Comparison of ENCODE assay signal across 2 cellular contexts in genomic region chr1:94013331-94013925, GRCh38.
TF ChIP-seq lines count a peak whose summit lies in the region.

No MANE protein-coding gene starts in this region.

TF ChIP-seq in HepG2, 621 proteins besides CTCF, POLR2A, EP300 and RAD21:
- no peak for TF ChIP-seq ZNF329 (CRISPR knock-in tag; IDR thresholded peaks at IDR 0.05; ENCODE audit: low read depth)
- TF ChIP-seq HINFP (CRISPR knock-in tag; IDR thresholded peaks at IDR 0.05; ENCODE audit: low read depth): no peak
- TF ChIP-seq RCOR2 (CRISPR knock-in tag; IDR thresholded peaks at IDR 0.05): no peak
- no peak for TF ChIP-seq HDAC1 (CRISPR knock-in tag; IDR thresholded peaks at IDR 0.05)
- no peak for TF ChIP-seq ZBTB7B (CRISPR knock-in tag; IDR thresholded peaks at IDR 0.05)
- TF ChIP-seq, protein P1, sequence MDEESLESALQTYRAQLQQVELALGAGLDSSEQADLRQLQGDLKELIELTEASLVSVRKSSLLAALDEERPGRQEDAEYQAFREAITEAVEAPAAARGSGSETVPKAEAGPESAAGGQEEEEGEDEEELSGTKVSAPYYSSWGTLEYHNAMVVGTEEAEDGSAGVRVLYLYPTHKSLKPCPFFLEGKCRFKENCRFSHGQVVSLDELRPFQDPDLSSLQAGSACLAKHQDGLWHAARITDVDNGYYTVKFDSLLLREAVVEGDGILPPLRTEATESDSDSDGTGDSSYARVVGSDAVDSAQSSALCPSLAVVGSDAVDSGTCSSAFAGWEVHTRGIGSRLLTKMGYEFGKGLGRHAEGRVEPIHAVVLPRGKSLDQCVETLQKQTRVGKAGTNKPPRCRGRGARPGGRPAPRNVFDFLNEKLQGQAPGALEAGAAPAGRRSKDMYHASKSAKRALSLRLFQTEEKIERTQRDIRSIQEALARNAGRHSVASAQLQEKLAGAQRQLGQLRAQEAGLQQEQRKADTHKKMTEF (CRISPR knock-in tag; IDR thresholded peaks at IDR 0.05): no peak
- TF ChIP-seq RBFOX2 (IDR thresholded peaks at IDR 0.05; ENCODE audit: low read depth, low read length): no peak
- 0 out of 2 replicates have a peak, but pooled peaks have one; percentile 27 for TF ChIP-seq ZBTB33 (CRISPR knock-in tag; IDR thresholded peaks at IDR 0.05)

TF ChIP-seq in H1, 55 proteins besides CTCF, POLR2A, EP300 and RAD21 (continued from another document):
- TF ChIP-seq CREB1 (IDR thresholded peaks at IDR 0.05) (no peak), E2F6 (IDR thresholded peaks at IDR 0.05) (peak; percentile 47; the same call in 1 of the 2 replicates), HDAC2 (IDR thresholded peaks at IDR 0.05; ENCODE audit: borderline replicate concordance in 1 of 2, low read depth in 2 of 2, low read length in 2 of 2) (no peak), KDM5A (IDR thresholded peaks at IDR 0.05; ENCODE audit: low read length) (no peak), CBX5 (IDR thresholded peaks at IDR 0.05; ENCODE audit: low read depth, low read length) (no peak)
- TF ChIP-seq, protein P2, sequence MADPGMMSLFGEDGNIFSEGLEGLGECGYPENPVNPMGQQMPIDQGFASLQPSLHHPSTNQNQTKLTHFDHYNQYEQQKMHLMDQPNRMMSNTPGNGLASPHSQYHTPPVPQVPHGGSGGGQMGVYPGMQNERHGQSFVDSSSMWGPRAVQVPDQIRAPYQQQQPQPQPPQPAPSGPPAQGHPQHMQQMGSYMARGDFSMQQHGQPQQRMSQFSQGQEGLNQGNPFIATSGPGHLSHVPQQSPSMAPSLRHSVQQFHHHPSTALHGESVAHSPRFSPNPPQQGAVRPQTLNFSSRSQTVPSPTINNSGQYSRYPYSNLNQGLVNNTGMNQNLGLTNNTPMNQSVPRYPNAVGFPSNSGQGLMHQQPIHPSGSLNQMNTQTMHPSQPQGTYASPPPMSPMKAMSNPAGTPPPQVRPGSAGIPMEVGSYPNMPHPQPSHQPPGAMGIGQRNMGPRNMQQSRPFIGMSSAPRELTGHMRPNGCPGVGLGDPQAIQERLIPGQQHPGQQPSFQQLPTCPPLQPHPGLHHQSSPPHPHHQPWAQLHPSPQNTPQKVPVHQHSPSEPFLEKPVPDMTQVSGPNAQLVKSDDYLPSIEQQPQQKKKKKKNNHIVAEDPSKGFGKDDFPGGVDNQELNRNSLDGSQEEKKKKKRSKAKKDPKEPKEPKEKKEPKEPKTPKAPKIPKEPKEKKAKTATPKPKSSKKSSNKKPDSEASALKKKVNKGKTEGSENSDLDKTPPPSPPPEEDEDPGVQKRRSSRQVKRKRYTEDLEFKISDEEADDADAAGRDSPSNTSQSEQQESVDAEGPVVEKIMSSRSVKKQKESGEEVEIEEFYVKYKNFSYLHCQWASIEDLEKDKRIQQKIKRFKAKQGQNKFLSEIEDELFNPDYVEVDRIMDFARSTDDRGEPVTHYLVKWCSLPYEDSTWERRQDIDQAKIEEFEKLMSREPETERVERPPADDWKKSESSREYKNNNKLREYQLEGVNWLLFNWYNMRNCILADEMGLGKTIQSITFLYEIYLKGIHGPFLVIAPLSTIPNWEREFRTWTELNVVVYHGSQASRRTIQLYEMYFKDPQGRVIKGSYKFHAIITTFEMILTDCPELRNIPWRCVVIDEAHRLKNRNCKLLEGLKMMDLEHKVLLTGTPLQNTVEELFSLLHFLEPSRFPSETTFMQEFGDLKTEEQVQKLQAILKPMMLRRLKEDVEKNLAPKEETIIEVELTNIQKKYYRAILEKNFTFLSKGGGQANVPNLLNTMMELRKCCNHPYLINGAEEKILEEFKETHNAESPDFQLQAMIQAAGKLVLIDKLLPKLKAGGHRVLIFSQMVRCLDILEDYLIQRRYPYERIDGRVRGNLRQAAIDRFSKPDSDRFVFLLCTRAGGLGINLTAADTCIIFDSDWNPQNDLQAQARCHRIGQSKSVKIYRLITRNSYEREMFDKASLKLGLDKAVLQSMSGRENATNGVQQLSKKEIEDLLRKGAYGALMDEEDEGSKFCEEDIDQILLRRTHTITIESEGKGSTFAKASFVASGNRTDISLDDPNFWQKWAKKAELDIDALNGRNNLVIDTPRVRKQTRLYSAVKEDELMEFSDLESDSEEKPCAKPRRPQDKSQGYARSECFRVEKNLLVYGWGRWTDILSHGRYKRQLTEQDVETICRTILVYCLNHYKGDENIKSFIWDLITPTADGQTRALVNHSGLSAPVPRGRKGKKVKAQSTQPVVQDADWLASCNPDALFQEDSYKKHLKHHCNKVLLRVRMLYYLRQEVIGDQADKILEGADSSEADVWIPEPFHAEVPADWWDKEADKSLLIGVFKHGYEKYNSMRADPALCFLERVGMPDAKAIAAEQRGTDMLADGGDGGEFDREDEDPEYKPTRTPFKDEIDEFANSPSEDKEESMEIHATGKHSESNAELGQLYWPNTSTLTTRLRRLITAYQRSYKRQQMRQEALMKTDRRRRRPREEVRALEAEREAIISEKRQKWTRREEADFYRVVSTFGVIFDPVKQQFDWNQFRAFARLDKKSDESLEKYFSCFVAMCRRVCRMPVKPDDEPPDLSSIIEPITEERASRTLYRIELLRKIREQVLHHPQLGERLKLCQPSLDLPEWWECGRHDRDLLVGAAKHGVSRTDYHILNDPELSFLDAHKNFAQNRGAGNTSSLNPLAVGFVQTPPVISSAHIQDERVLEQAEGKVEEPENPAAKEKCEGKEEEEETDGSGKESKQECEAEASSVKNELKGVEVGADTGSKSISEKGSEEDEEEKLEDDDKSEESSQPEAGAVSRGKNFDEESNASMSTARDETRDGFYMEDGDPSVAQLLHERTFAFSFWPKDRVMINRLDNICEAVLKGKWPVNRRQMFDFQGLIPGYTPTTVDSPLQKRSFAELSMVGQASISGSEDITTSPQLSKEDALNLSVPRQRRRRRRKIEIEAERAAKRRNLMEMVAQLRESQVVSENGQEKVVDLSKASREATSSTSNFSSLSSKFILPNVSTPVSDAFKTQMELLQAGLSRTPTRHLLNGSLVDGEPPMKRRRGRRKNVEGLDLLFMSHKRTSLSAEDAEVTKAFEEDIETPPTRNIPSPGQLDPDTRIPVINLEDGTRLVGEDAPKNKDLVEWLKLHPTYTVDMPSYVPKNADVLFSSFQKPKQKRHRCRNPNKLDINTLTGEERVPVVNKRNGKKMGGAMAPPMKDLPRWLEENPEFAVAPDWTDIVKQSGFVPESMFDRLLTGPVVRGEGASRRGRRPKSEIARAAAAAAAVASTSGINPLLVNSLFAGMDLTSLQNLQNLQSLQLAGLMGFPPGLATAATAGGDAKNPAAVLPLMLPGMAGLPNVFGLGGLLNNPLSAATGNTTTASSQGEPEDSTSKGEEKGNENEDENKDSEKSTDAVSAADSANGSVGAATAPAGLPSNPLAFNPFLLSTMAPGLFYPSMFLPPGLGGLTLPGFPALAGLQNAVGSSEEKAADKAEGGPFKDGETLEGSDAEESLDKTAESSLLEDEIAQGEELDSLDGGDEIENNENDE (IDR thresholded peaks at IDR 0.05; ENCODE audit: insufficient replicate concordance, low read length): no peak
- TF ChIP-seq, protein P3, sequence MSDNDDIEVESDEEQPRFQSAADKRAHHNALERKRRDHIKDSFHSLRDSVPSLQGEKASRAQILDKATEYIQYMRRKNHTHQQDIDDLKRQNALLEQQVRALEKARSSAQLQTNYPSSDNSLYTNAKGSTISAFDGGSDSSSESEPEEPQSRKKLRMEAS (IDR thresholded peaks at IDR 0.05): 0 out of 2 replicates have a peak, but pooled peaks have one; percentile 23
